In the genomic region with DNA sequence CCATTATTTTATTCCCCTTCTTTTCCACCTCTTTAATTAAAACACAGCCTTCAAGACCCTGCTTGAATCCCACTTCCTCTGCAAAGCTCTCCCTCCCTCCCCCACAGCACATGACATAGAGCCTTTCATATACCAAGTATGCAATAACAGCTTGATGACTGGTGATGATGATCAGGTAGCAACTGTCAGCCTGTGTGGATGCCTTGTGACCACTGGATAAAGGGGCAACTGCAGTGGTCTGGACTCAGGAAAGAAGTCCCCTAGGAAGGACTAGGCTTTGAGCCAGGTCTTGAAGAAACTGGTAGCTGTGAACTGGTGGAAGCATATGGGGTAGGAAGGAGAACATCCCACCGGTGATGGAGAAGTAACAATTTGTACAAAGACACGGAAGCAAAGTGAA, we compare ENCODE assay signal across 26 cellular contexts.
"Had no signal": no experiment of that assay in that cellular context is flagged by ENCODE, and none has a peak within 500 bp of the region (broad histone marks: within the 10 kb centered on the region; RNA-seq: fewer than 3 reads in every experiment).

No MANE protein-coding gene starts in this region.

- H3K4me1 ChIP-seq: breast epithelium, prostate gland, uterus had no signal

- H3K27ac ChIP-seq: breast epithelium, dorsolateral prefrontal cortex, esophagus muscularis mucosa, left ventricle myocardium inferior, neutrophil, ovary, prostate gland, tibial artery, uterus had no signal

- H3K27me3 ChIP-seq: breast epithelium, dorsolateral prefrontal cortex, esophagus muscularis mucosa, neutrophil, ovary, tibial artery, uterus had no signal

- ATAC-seq: activated T-cell treated with anti-CD3 and anti-CD28 coated beads, Interleukin-2, amount 50 U/mL, for 4 hours; effector memory CD8-positive, alpha-beta T cell; natural killer cell treated with Interleukin-12 subunit alpha and Interleukin-12 subunit beta and Interleukin-15 and Interleukin-18, amount 100 ng/mL, for 72 hours; stimulated activated naive CD8-positive, alpha-beta T cell treated with anti-CD3 and anti-CD28 coated beads, Interleukin-15, amount 100 ng/mL, for 72 hours; WTC11 had no signal

- H3K36me3 Mint-ChIP-seq: activated naive CD8-positive, alpha-beta T cell; mesothelial cell of epicardium; natural killer cell treated with Interleukin-12 subunit alpha and Interleukin-12 subunit beta and Interleukin-15 and Interleukin-18, amount 100 ng/mL, for 72 hours had no signal

- H3K9me3 ChIP-seq: breast epithelium, esophagus muscularis mucosa, left ventricle myocardium inferior, neutrophil, ovary, prostate gland, tibial artery, uterus had no signal

- H3K4me3 Mint-ChIP-seq: activated naive CD8-positive, alpha-beta T cell; activated T-cell treated with anti-CD3 and anti-CD28 coated beads, Interleukin-2, amount 50 U/mL, for 4 hours; central memory CD8-positive, alpha-beta T cell; effector memory CD8-positive, alpha-beta T cell; mesothelial cell of epicardium; natural killer cell treated with Interleukin-12 subunit alpha and Interleukin-12 subunit beta and Interleukin-15 and Interleukin-18, amount 100 ng/mL, for 72 hours; stimulated activated naive CD8-positive, alpha-beta T cell treated with anti-CD3 and anti-CD28 coated beads, Interleukin-15, amount 100 ng/mL, for 72 hours; WTC11 had no signal

- H3K36me3 ChIP-seq: breast epithelium, left ventricle myocardium inferior, ovary, prostate gland, tibial artery, uterus had no signal

- H3K4me3 ChIP-seq: breast epithelium, dorsolateral prefrontal cortex, esophagus muscularis mucosa, left ventricle myocardium inferior, ovary, prostate gland, tibial artery, uterus had no signal

- H3K27me3 Mint-ChIP-seq: activated naive CD8-positive, alpha-beta T cell; central memory CD8-positive, alpha-beta T cell; effector memory CD8-positive, alpha-beta T cell; natural killer cell treated with Interleukin-12 subunit alpha and Interleukin-12 subunit beta and Interleukin-15 and Interleukin-18, amount 100 ng/mL, for 72 hours; stimulated activated naive CD8-positive, alpha-beta T cell treated with anti-CD3 and anti-CD28 coated beads, Interleukin-15, amount 100 ng/mL, for 72 hours had no signal

- FAIRE-seq: colon, endothelial cell of umbilical vein, frontal cortex had no signal

- DNase-seq: activated naive CD4-positive, alpha-beta T cell; activated T-cell treated with anti-CD3 and anti-CD28 coated beads, Interleukin-2, amount 50 U/mL, for 4 hours; amniotic stem cell; dorsolateral prefrontal cortex; effector memory CD8-positive, alpha-beta T cell; hippocampal formation; kidney glomerular epithelial cell; left ventricle myocardium inferior; ovary; stimulated activated CD4-positive, alpha-beta T cell treated with anti-CD3 and anti-CD28 coated beads, Interleukin-4, amount 100 ng/mL, for 4 hours; stimulated activated naive CD8-positive, alpha-beta T cell treated with anti-CD3 and anti-CD28 coated beads, Interleukin-15, amount 100 ng/mL, for 72 hours; tibial artery; uterus had no signal

- H3K9me3 Mint-ChIP-seq: activated T-cell treated with anti-CD3 and anti-CD28 coated beads, Interleukin-2, amount 50 U/mL, for 4 hours; activated T-helper 2 cell treated with anti-CD3 and anti-CD28 coated beads, Interferon-gamma antibody, Interleukin-2, Interleukin-4, amounts not matched to agents 10 μg/mL and 5 μg/mL and 100 μg/mL, durations not matched to agents 14 hours and 24 hours and 36 hours; central memory CD8-positive, alpha-beta T cell; effector memory CD8-positive, alpha-beta T cell; mesothelial cell of epicardium; natural killer cell treated with Interleukin-12 subunit alpha and Interleukin-12 subunit beta and Interleukin-15 and Interleukin-18, amount 100 ng/mL, for 72 hours; stimulated activated naive CD8-positive, alpha-beta T cell treated with anti-CD3 and anti-CD28 coated beads, Interleukin-15, amount 100 ng/mL, for 72 hours; WTC11 had no signal

- H3K27ac Mint-ChIP-seq: activated naive CD8-positive, alpha-beta T cell; activated T-helper 2 cell treated with anti-CD3 and anti-CD28 coated beads, Interferon-gamma antibody, Interleukin-2, Interleukin-4, amounts not matched to agents 10 μg/mL and 5 μg/mL and 100 μg/mL, durations not matched to agents 14 hours and 24 hours and 36 hours; mesothelial cell of epicardium; natural killer cell treated with Interleukin-12 subunit alpha and Interleukin-12 subunit beta and Interleukin-15 and Interleukin-18, amount 100 ng/mL, for 72 hours; stimulated activated naive CD8-positive, alpha-beta T cell treated with anti-CD3 and anti-CD28 coated beads, Interleukin-15, amount 100 ng/mL, for 72 hours; WTC11 had no signal
